In the genomic region with DNA sequence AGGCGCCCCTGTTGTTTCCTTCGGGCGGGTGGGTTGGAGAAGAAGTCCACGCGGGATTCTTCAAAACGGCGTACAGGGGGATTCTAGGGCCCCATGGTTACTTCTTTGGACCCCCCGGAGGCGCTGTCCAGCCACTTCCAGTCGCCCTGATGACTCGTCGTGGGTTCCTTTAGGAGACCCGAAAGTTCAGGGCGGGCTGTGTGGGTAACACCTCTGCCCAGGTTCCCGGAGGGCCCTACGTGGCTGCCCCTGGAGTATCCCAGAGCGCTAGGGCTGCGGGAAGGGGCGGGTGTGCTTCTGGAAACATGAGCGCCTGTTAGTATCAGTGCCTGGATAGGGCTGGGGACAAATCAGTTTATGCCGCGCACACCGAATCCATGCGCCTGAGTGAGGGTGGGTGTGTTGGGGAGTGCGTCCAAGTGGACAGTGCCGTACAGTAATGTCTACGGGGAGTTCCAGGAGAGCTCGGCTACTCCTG, we compare ENCODE assay signal across 6 cellular contexts. TPM values are rescaled to one million over a fixed set of nuclear protein-coding genes. Genes with fewer than 3 reads are reported as not detected.
DNase-seq lines count a peak whose midpoint lies in the region; TF ChIP-seq lines count a peak whose summit lies in the region.

No MANE protein-coding gene starts in this region.

- H3K27me3 ChIP-seq in H7 (ENCODE audit: control insufficient read depth, insufficient read depth, low read length) (peaks cover 78% of the 10 kb centered on the region), stomach smooth muscle (ENCODE audit: control insufficient read depth in 1 of 2, insufficient read depth in 2 of 2, low read length in 2 of 2) (peaks cover 20 to 68% of the 10 kb centered on the region in 2 donors)

- no peak for TF ChIP-seq CTCF in foreskin fibroblast (IDR thresholded peaks at IDR 0.05; ENCODE audit: low read depth, low read length)

- H3K4me1 ChIP-seq in stomach smooth muscle (ENCODE audit: control insufficient read depth, insufficient read depth, low read length), result peaks cover 39% of the 10 kb centered on the region

- DNase-seq in H7 (no peak), SK-N-MC (ENCODE audit: low read depth, low spot score) (no peak), foreskin fibroblast (peak in 1 of 2 donors; percentile 75), NAMALWA (ENCODE audit: low spot score) (no peak), germinal center (ENCODE audit: low spot score) (no peak)

- no peak overlapping the region for H3K27ac ChIP-seq in SK-N-MC
- peak overlapping the region; percentile 46 for H3K27ac ChIP-seq in stomach smooth muscle (ENCODE audit: low read length)

- H3K4me3 ChIP-seq in H7 (ENCODE audit: insufficient read depth, low read depth, low read length) (peak overlapping the region; percentile 41), SK-N-MC (peak overlapping the region; percentile 78), foreskin fibroblast (ENCODE audit: low read depth in 1 of 2, low read length in 2 of 2) (peak overlapping the region; percentile 62 to 84), stomach smooth muscle (ENCODE audit: low read length in 2 of 2) (peak overlapping the region; percentile 55 to 71)

- H3K9me3 ChIP-seq in SK-N-MC (ENCODE audit: low read depth, low read length) (no peaks in the 10 kb centered on the region), stomach smooth muscle (ENCODE audit: control insufficient read depth in 2 of 2, low read length in 2 of 2) (no peaks in the 10 kb centered on the region)

- H3K9ac ChIP-seq in SK-N-MC (ENCODE audit: insufficient read length) (no peak overlapping the region), stomach smooth muscle (ENCODE audit: low read length in 2 of 2) (no peak overlapping the region)

- H3K36me3 ChIP-seq in H7 (replicated peaks; ENCODE audit: control insufficient read depth, insufficient read depth, low read length) (no peaks in the 10 kb centered on the region), SK-N-MC (ENCODE audit: insufficient read depth, low read length) (no peaks in the 10 kb centered on the region), stomach smooth muscle (ENCODE audit: control insufficient read depth in 2 of 2, insufficient read depth in 2 of 2, low read length in 2 of 2) (no peaks in the 10 kb centered on the region)

RNA-seq across cellular contexts. Expression of gene HIC1, which starts 0.6 kb away (rescaled TPM):
- 0.03 and 0.63 TPM in 2 replicates for total RNA-seq in H7 (2014; rRNA removed; shearing (Covaris generic))

RNA-seq across cellular contexts. Expression of gene OVCA2, which starts 12.5 kb away (rescaled TPM):
- 23.1 and 25.1 TPM in 2 replicates for total RNA-seq in H7 (2014; rRNA removed; shearing (Covaris generic))

RNA-seq across cellular contexts. Expression of gene DPH1, which starts 24.3 kb away (rescaled TPM):
- 37.0 and 53.6 TPM in 2 replicates for total RNA-seq in H7 (2014; rRNA removed; shearing (Covaris generic))

RNA-seq across cellular contexts. Expression of gene RTN4RL1, which starts 29.2 kb away (rescaled TPM):
- 4.0 and 7.0 TPM in 2 replicates for total RNA-seq in H7 (2014; rRNA removed; shearing (Covaris generic))
